ENCODE assay signal across 15 cellular contexts in the genomic region with DNA sequence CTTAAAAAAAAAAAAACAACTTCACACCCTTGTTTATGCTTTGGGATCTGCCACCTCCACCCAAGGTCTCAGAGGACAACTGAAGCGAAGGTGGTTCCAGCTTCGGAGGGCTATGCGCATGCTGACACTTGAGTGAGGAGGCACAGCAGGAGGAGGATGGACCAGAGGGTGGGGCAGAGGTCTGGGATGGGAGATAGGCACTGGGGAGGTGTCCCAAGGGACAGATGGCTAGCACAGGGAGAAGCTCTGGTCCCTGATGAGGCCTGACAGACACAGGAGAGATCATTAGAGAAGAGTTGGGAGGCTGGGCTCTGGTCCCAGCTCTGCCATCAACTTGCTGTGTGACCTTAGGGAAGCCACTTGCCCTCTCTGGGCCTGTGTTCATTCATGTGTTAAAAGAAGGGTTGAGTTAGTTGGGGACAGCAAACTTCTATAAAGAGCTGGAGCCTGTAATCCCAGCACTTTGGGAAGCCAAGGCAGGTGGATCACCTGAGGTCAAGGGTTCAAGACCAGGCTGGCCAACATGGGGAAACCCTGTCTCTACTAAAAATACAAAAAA. TPM values are rescaled to one million over a fixed set of nuclear protein-coding genes. Genes with fewer than 3 reads are reported as not detected.
DNase-seq lines count a peak whose midpoint lies in the region; ATAC-seq and TF ChIP-seq lines count a peak whose summit lies in the region.
"Had no signal": no experiment of that assay in that cellular context is flagged by ENCODE, and none has a peak within 500 bp of the region (broad histone marks: within the 10 kb centered on the region; RNA-seq: fewer than 3 reads in every experiment).

No MANE protein-coding gene starts in this region.

- no CpG with 5 or more reads among the region's 3 CpGs for WGBS in trophoblast cell (ENCODE audit: extremely low coverage, insufficient coverage, insufficient read length)
- 100% methylated on average over 3 of the region's 3 CpGs for WGBS in mammary epithelial cell (ENCODE audit: low coverage, missing lambda C conversion rate)

- no peak overlapping the region for H2AFZ ChIP-seq in trophoblast cell (ENCODE audit: insufficient read depth, low read length, poor library complexity)
- H2AFZ ChIP-seq in mammary epithelial cell (ENCODE audit: low read depth, low read length) = no peak overlapping the region

- no peak overlapping the region for H3K9ac ChIP-seq in trophoblast cell (ENCODE audit: low read length)
- H3K9ac ChIP-seq in mammary epithelial cell (ENCODE audit: insufficient read depth, low read length) = no peak overlapping the region

- H3K4ac ChIP-seq in trophoblast cell (ENCODE audit: low read depth, low read length) = no peak overlapping the region

- H3K27ac Mint-ChIP-seq in activated CD4-positive, alpha-beta T cell treated with anti-CD3 and anti-CD28 coated beads, Interleukin-2, amount 10 ng/mL, durations not matched to agents 7 days and 5 days = peak overlapping the region; percentile 58
- peak overlapping the region; percentile 61 for H3K27ac Mint-ChIP-seq in activated T-helper 1 cell treated with anti-CD3 and anti-CD28 coated beads, Interleukin-12 subunit alpha, Interleukin-12 subunit beta, Interleukin-2, Interleukin-4 antibody, amounts not matched to agents 30 ng/mL and 10 ng/mL and 1 ng/mL, durations not matched to agents 14 hours and 24 hours and 36 hours
- H3K27ac Mint-ChIP-seq in stimulated activated effector memory CD8-positive, alpha-beta T cell treated with anti-CD3 and anti-CD28 coated beads, Interleukin-12 subunit alpha, Interleukin-12 subunit beta, amount 100 ng/mL, for 72 hours = no peak overlapping the region

- H3K36me3 Mint-ChIP-seq in activated CD4-positive, alpha-beta T cell treated with anti-CD3 and anti-CD28 coated beads, Interleukin-2, amount 10 ng/mL, durations not matched to agents 7 days and 5 days (ENCODE audit: low read depth) = peaks cover 70% of the 10 kb centered on the region
- H3K36me3 Mint-ChIP-seq in activated T-helper 1 cell treated with anti-CD3 and anti-CD28 coated beads, Interleukin-12 subunit alpha, Interleukin-12 subunit beta, Interleukin-2, Interleukin-4 antibody, amounts not matched to agents 30 ng/mL and 10 ng/mL and 1 ng/mL, durations not matched to agents 14 hours and 24 hours and 36 hours (ENCODE audit: low read depth) = peaks cover 52% of the 10 kb centered on the region
- peaks cover 81% of the 10 kb centered on the region for H3K36me3 Mint-ChIP-seq in stimulated activated effector memory CD8-positive, alpha-beta T cell treated with anti-CD3 and anti-CD28 coated beads, Interleukin-12 subunit alpha, Interleukin-12 subunit beta, amount 100 ng/mL, for 72 hours

- H3K23ac ChIP-seq in trophoblast cell (ENCODE audit: low read length) = no peak overlapping the region

- no peak overlapping the region for H4K91ac ChIP-seq in trophoblast cell (ENCODE audit: low read depth, low read length)

- TF ChIP-seq POLR2A in erythroblast (IDR thresholded peaks at IDR 0.05; ENCODE audit: low read length) = peak; percentile 39

- H4K20me1 ChIP-seq in mammary epithelial cell (ENCODE audit: insufficient read depth, low read length) = no peaks in the 10 kb centered on the region

- no peak for ATAC-seq in stimulated activated effector memory CD8-positive, alpha-beta T cell treated with anti-CD3 and anti-CD28 coated beads, Interleukin-12 subunit alpha, Interleukin-12 subunit beta, amount 100 ng/mL, for 72 hours

- POLR2A ChIA-PET in activated CD4-positive, alpha-beta T cell treated with anti-CD3 and anti-CD28 coated beads, Interleukin-2, amount 10 ng/mL, durations not matched to agents 7 days and 5 days (lab: Charles Lee) = no interaction called here

- no peak for DNase-seq in activated CD4-positive, alpha-beta T cell treated with anti-CD3 and anti-CD28 coated beads, Interleukin-2, amount 10 ng/mL, durations not matched to agents 7 days and 5 days
- no peak for DNase-seq in activated CD4-positive, alpha-beta T cell treated with anti-CD3 and anti-CD28 coated beads for 4 hours
- no peak for DNase-seq in activated T-helper 1 cell treated with anti-CD3 and anti-CD28 coated beads, Interleukin-12 subunit alpha, Interleukin-12 subunit beta, Interleukin-2, Interleukin-4 antibody, amounts not matched to agents 30 ng/mL and 10 ng/mL and 1 ng/mL, durations not matched to agents 14 hours and 24 hours and 36 hours (ENCODE audit: low spot score)
- peak in 1 of 2 experiments; percentile 70 for DNase-seq in erythroblast (lab: John Stamatoyannopoulos, UW)
- no peak for DNase-seq in trophoblast cell
- no peak for DNase-seq in stimulated activated effector memory CD8-positive, alpha-beta T cell treated with anti-CD3 and anti-CD28 coated beads, Interleukin-12 subunit alpha, Interleukin-12 subunit beta, amount 100 ng/mL, for 72 hours (ENCODE audit: low spot score in 2 of 2)
- DNase-seq in mammary epithelial cell = no peak
- DNase-seq in HK-2 (ENCODE audit: unreplicated experiment) = no peak
- DNase-seq: AML-193; CD4-positive, CD25-positive, alpha-beta regulatory T cell; DMS53; GF-D8; HCEC 1CT had no signal

- no peak overlapping the region for H2BK12ac ChIP-seq in trophoblast cell (ENCODE audit: low read length)

- H2BK120ac ChIP-seq in trophoblast cell (ENCODE audit: insufficient read depth, low read length, poor library complexity) = no peak overlapping the region

- no peaks in the 10 kb centered on the region for H3K9me3 Mint-ChIP-seq in activated CD4-positive, alpha-beta T cell treated with anti-CD3 and anti-CD28 coated beads, Interleukin-2, amount 10 ng/mL, durations not matched to agents 7 days and 5 days
- no peaks in the 10 kb centered on the region for H3K9me3 Mint-ChIP-seq in activated T-helper 1 cell treated with anti-CD3 and anti-CD28 coated beads, Interleukin-12 subunit alpha, Interleukin-12 subunit beta, Interleukin-2, Interleukin-4 antibody, amounts not matched to agents 30 ng/mL and 10 ng/mL and 1 ng/mL, durations not matched to agents 14 hours and 24 hours and 36 hours
- no peaks in the 10 kb centered on the region for H3K9me3 Mint-ChIP-seq in stimulated activated effector memory CD8-positive, alpha-beta T cell treated with anti-CD3 and anti-CD28 coated beads, Interleukin-12 subunit alpha, Interleukin-12 subunit beta, amount 100 ng/mL, for 72 hours

- no peaks in the 10 kb centered on the region for H3K27me3 ChIP-seq in trophoblast cell (ENCODE audit: insufficient read depth, low read length)
- H3K27me3 ChIP-seq in mammary epithelial cell (ENCODE audit: insufficient read depth, low read length) = no peaks in the 10 kb centered on the region
- H3K27me3 ChIP-seq: BLaER1 had no signal

- no peaks in the 10 kb centered on the region for H3K79me1 ChIP-seq in trophoblast cell (ENCODE audit: low read length)

- H3K27ac ChIP-seq in trophoblast cell (ENCODE audit: low read depth, low read length) (no peak overlapping the region), mammary epithelial cell (ENCODE audit: insufficient read depth, low read depth, low read length) (no peak overlapping the region)
- H3K27ac ChIP-seq: 22Rv1 had no signal

- no peak overlapping the region for H3K14ac ChIP-seq in trophoblast cell (ENCODE audit: low read length)

- H4K8ac ChIP-seq in trophoblast cell (ENCODE audit: low read depth, low read length) = no peak overlapping the region

- TF ChIP-seq CTCF in mammary epithelial cell (conservative IDR thresholded peaks at IDR 0.05 in 1 of 2, IDR thresholded peaks at IDR 0.05 in 1 of 2; ENCODE audit: extremely low read depth in 1 of 2, insufficient read depth in 1 of 2, low read depth in 1 of 2, low read length in 2 of 2) = no peak

- H3K36me3 ChIP-seq in trophoblast cell (ENCODE audit: control insufficient read depth in 1 of 2, insufficient read depth in 2 of 2, low read length in 2 of 2) (peaks cover 4% of the 10 kb centered on the region in 2 experiments), mammary epithelial cell (ENCODE audit: insufficient read depth, low read length) (no peaks in the 10 kb centered on the region)

- H2AK5ac ChIP-seq in trophoblast cell (ENCODE audit: low read length) = no peak overlapping the region

- intact Hi-C loops in activated T-helper 1 cell treated with anti-CD3 and anti-CD28 coated beads, Interleukin-12 subunit alpha, Interleukin-12 subunit beta, Interleukin-2, Interleukin-4 antibody, amounts not matched to agents 30 ng/mL and 10 ng/mL and 1 ng/mL, durations not matched to agents 14 hours and 24 hours and 36 hours (cut with micrococcal nuclease) = no loop called here
- intact Hi-C loops in mammary epithelial cell (cut with micrococcal nuclease) = no loop called here

- in situ Hi-C loops in mammary epithelial cell (cut with MboI; ENCODE audit: low sequenced_read_pairs in 2 of 2) = no loop called here

- no peak overlapping the region for H3K18ac ChIP-seq in trophoblast cell (ENCODE audit: low read length)

- no peak overlapping the region for H4K12ac ChIP-seq in trophoblast cell (ENCODE audit: low read depth, low read length)

- no peak overlapping the region for H3K4me3 Mint-ChIP-seq in activated CD4-positive, alpha-beta T cell treated with anti-CD3 and anti-CD28 coated beads, Interleukin-2, amount 10 ng/mL, durations not matched to agents 7 days and 5 days
- H3K4me3 Mint-ChIP-seq in activated T-helper 1 cell treated with anti-CD3 and anti-CD28 coated beads, Interleukin-12 subunit alpha, Interleukin-12 subunit beta, Interleukin-2, Interleukin-4 antibody, amounts not matched to agents 30 ng/mL and 10 ng/mL and 1 ng/mL, durations not matched to agents 14 hours and 24 hours and 36 hours = no peak overlapping the region
- H3K4me3 Mint-ChIP-seq in stimulated activated effector memory CD8-positive, alpha-beta T cell treated with anti-CD3 and anti-CD28 coated beads, Interleukin-12 subunit alpha, Interleukin-12 subunit beta, amount 100 ng/mL, for 72 hours = no peak overlapping the region
- H3K4me3 Mint-ChIP-seq: CD4-positive, CD25-positive, alpha-beta regulatory T cell had no signal

- no peaks in the 10 kb centered on the region for H3K4me1 ChIP-seq in trophoblast cell (ENCODE audit: control insufficient read depth in 1 of 2, insufficient read depth in 2 of 2, low read length in 2 of 2)
- H3K4me1 ChIP-seq in mammary epithelial cell (ENCODE audit: insufficient read depth, low read length) = no peaks in the 10 kb centered on the region

- no peaks in the 10 kb centered on the region for H3K27me3 Mint-ChIP-seq in activated CD4-positive, alpha-beta T cell treated with anti-CD3 and anti-CD28 coated beads, Interleukin-2, amount 10 ng/mL, durations not matched to agents 7 days and 5 days
- no peaks in the 10 kb centered on the region for H3K27me3 Mint-ChIP-seq in activated T-helper 1 cell treated with anti-CD3 and anti-CD28 coated beads, Interleukin-12 subunit alpha, Interleukin-12 subunit beta, Interleukin-2, Interleukin-4 antibody, amounts not matched to agents 30 ng/mL and 10 ng/mL and 1 ng/mL, durations not matched to agents 14 hours and 24 hours and 36 hours (ENCODE audit: insufficient read depth)
- H3K27me3 Mint-ChIP-seq: CD4-positive, CD25-positive, alpha-beta regulatory T cell had no signal

- peaks cover 5% of the 10 kb centered on the region for H3K4me1 Mint-ChIP-seq in activated CD4-positive, alpha-beta T cell treated with anti-CD3 and anti-CD28 coated beads, Interleukin-2, amount 10 ng/mL, durations not matched to agents 7 days and 5 days
- H3K4me1 Mint-ChIP-seq in activated T-helper 1 cell treated with anti-CD3 and anti-CD28 coated beads, Interleukin-12 subunit alpha, Interleukin-12 subunit beta, Interleukin-2, Interleukin-4 antibody, amounts not matched to agents 30 ng/mL and 10 ng/mL and 1 ng/mL, durations not matched to agents 14 hours and 24 hours and 36 hours (ENCODE audit: low read depth) = no peaks in the 10 kb centered on the region
- no peaks in the 10 kb centered on the region for H3K4me1 Mint-ChIP-seq in stimulated activated effector memory CD8-positive, alpha-beta T cell treated with anti-CD3 and anti-CD28 coated beads, Interleukin-12 subunit alpha, Interleukin-12 subunit beta, amount 100 ng/mL, for 72 hours

- dilution Hi-C loops in mammary epithelial cell (cut with HindIII; ENCODE audit: low sequenced_read_pairs) = no loop called here

- H3K4me3 ChIP-seq in trophoblast cell (ENCODE audit: low read depth, low read length) = peak overlapping the region; percentile 0
- no peak overlapping the region for H3K4me3 ChIP-seq in mammary epithelial cell (replicated peaks in 1 of 3; ENCODE audit: insufficient read depth in 1 of 3, low read depth in 2 of 3, low read length in 3 of 3)
- H3K4me3 ChIP-seq: BLaER1 had no signal

- BruUV-seq in mammary epithelial cell (replicated peaks; lab: Mats Ljungman, UMichigan) = no TSS peak

- no peaks in the 10 kb centered on the region for H3K79me2 ChIP-seq in trophoblast cell (ENCODE audit: control insufficient read depth, insufficient read depth, low read length, poor library complexity)
- H3K79me2 ChIP-seq in mammary epithelial cell (ENCODE audit: insufficient read depth, low read length) = no peaks in the 10 kb centered on the region

- no peak overlapping the region for H2BK5ac ChIP-seq in trophoblast cell (ENCODE audit: low read depth, low read length, poor library complexity)

- peaks cover 2% of the 10 kb centered on the region for H3K9me3 ChIP-seq in trophoblast cell (ENCODE audit: insufficient read depth, low read depth, low read length)
- no peaks in the 10 kb centered on the region for H3K9me3 ChIP-seq in mammary epithelial cell (replicated peaks; ENCODE audit: insufficient read depth, low read length)
- H3K9me3 ChIP-seq: BLaER1 had no signal

- H3K4me2 ChIP-seq in trophoblast cell (ENCODE audit: low read length) (no peak overlapping the region), mammary epithelial cell (ENCODE audit: insufficient read depth, low read depth, low read length) (no peak overlapping the region)
- H3K4me2 ChIP-seq: BLaER1 had no signal

- CTCF ChIA-PET in activated CD4-positive, alpha-beta T cell treated with anti-CD3 and anti-CD28 coated beads, Interleukin-2, amount 10 ng/mL, durations not matched to agents 7 days and 5 days (lab: Charles Lee) = interaction anchor here (0.6 to 2.6 kb wide), 8 partner anchors 10 to 123 kb away, joined by 4 to 16 read pairs (median 8); no protein-coding TSS in a partner anchor
- CTCF ChIA-PET in mammary epithelial cell (lab: Charles Lee; ENCODE audit: low non-redundant PET) = no interaction called here

RNA-seq across cellular contexts. Expression of a gene that starts 16.8 kb away (rescaled TPM):
- 100 to 1,000 TPM; 107 to 112 TPM for total RNA-seq in activated CD4-positive, alpha-beta T cell treated with anti-CD3 and anti-CD28 coated beads, Interleukin-2, amount 10 ng/mL, durations not matched to agents 7 days and 5 days
- 32.0 and 33.5 TPM in 2 replicates for total RNA-seq in activated T-helper 1 cell treated with anti-CD3 and anti-CD28 coated beads, Interleukin-12 subunit alpha, Interleukin-12 subunit beta, Interleukin-2, Interleukin-4 antibody, amounts not matched to agents 30 ng/mL and 10 ng/mL and 1 ng/mL, durations not matched to agents 14 hours and 24 hours and 36 hours
- polyA plus RNA-seq in trophoblast cell (2013) = 1.2 and 1.3 TPM in 2 replicates
- total RNA-seq in mammary epithelial cell = 1 to 10 TPM in 1 of 2 donors, under 1 TPM in 1; 0.17 to 2.2 TPM
- polyA plus RNA-seq in mammary epithelial cell = 0.44 TPM
- polyA minus RNA-seq in mammary epithelial cell = 3.1 TPM

RNA-seq across cellular contexts. Expression of a gene that starts 30.2 kb away (rescaled TPM):
- under 1 TPM; 0.25 to 0.52 TPM for total RNA-seq in activated CD4-positive, alpha-beta T cell treated with anti-CD3 and anti-CD28 coated beads, Interleukin-2, amount 10 ng/mL, durations not matched to agents 7 days and 5 days
- total RNA-seq in activated T-helper 1 cell treated with anti-CD3 and anti-CD28 coated beads, Interleukin-12 subunit alpha, Interleukin-12 subunit beta, Interleukin-2, Interleukin-4 antibody, amounts not matched to agents 30 ng/mL and 10 ng/mL and 1 ng/mL, durations not matched to agents 14 hours and 24 hours and 36 hours = not detected in 2 replicates
- polyA plus RNA-seq in trophoblast cell (2013) = 12.8 and 13.6 TPM in 2 replicates
- 10 to 100 TPM; 11.8 to 22.0 TPM for total RNA-seq in mammary epithelial cell
- polyA plus RNA-seq in mammary epithelial cell = 11.1 TPM
- polyA minus RNA-seq in mammary epithelial cell = 24.1 TPM

RNA-seq across cellular contexts. Expression of a gene that starts 45.1 kb away (rescaled TPM):
- 10 to 100 TPM; 62.7 to 65.2 TPM for total RNA-seq in activated CD4-positive, alpha-beta T cell treated with anti-CD3 and anti-CD28 coated beads, Interleukin-2, amount 10 ng/mL, durations not matched to agents 7 days and 5 days
- total RNA-seq in activated T-helper 1 cell treated with anti-CD3 and anti-CD28 coated beads, Interleukin-12 subunit alpha, Interleukin-12 subunit beta, Interleukin-2, Interleukin-4 antibody, amounts not matched to agents 30 ng/mL and 10 ng/mL and 1 ng/mL, durations not matched to agents 14 hours and 24 hours and 36 hours = 20.8 and 22.9 TPM in 2 replicates
- 335 and 340 TPM in 2 replicates for polyA plus RNA-seq in trophoblast cell (2013)
- total RNA-seq in mammary epithelial cell = 10 to 100 TPM; 53.6 to 53.8 TPM
- polyA plus RNA-seq in mammary epithelial cell = 31.7 TPM
- polyA minus RNA-seq in mammary epithelial cell = 22.4 TPM

Comparison
In these comparisons a context has a peak if more than half of its experiments do, and no peak if none do; other contexts are left out.
1. RNA of a gene that starts 16.8 kb away (total RNA-seq): 107 to 112 TPM in activated CD4-positive, alpha-beta T cell treated with anti-CD3 and anti-CD28 coated beads, Interleukin-2, amount 10 ng/mL, durations not matched to agents 7 days and 5 days and 32.0 to 33.5 TPM in activated T-helper 1 cell treated with anti-CD3 and anti-CD28 coated beads, Interleukin-12 subunit alpha, Interleukin-12 subunit beta, Interleukin-2, Interleukin-4 antibody, amounts not matched to agents 30 ng/mL and 10 ng/mL and 1 ng/mL, durations not matched to agents 14 hours and 24 hours and 36 hours; 0.17 to 2.2 TPM in mammary epithelial cell; every median in the first group is over 10 times any median in the second.
2. RNA of a gene that starts 30.2 kb away (total RNA-seq): 11.8 to 22.0 TPM in mammary epithelial cell; 0.25 to 0.52 TPM in activated CD4-positive, alpha-beta T cell treated with anti-CD3 and anti-CD28 coated beads, Interleukin-2, amount 10 ng/mL, durations not matched to agents 7 days and 5 days and not detected in activated T-helper 1 cell treated with anti-CD3 and anti-CD28 coated beads, Interleukin-12 subunit alpha, Interleukin-12 subunit beta, Interleukin-2, Interleukin-4 antibody, amounts not matched to agents 30 ng/mL and 10 ng/mL and 1 ng/mL, durations not matched to agents 14 hours and 24 hours and 36 hours; every median in the first group is over 4 times any median in the second.